18 cellular contexts compared by ENCODE assay signal in genomic region chr11:65210748-65211147, GRCh38. TPM values are rescaled to one million over a fixed set of nuclear protein-coding genes. Genes with fewer than 3 reads are reported as not detected.
A peak's percentile ranks its signal among the peaks of the same experiment; 100 is the strongest.
DNase-seq lines count a peak whose midpoint lies in the region; ATAC-seq and TF ChIP-seq lines count a peak whose summit lies in the region.
"Had no signal": no experiment of that assay in that cellular context is flagged by ENCODE, and none has a peak within 500 bp of the region (broad histone marks: within the 10 kb centered on the region; RNA-seq: fewer than 3 reads in every experiment).

No MANE protein-coding gene starts in this region.

- TF ChIP-seq POLR2A in sigmoid colon (IDR thresholded peaks at IDR 0.05), result no peak

- no peaks in the 10 kb centered on the region for H3K9me3 Mint-ChIP-seq in activated CD8-positive, alpha-beta memory T cell treated with anti-CD3 and anti-CD28 coated beads, Interleukin-2, amount 10 ng/mL, durations not matched to agents 7 days and 5 days (ENCODE audit: low read depth)
- H3K9me3 Mint-ChIP-seq: CD4-positive, alpha-beta T cell; IgD-negative memory B cell had no signal

- H3K4me3 Mint-ChIP-seq in activated CD8-positive, alpha-beta memory T cell treated with anti-CD3 and anti-CD28 coated beads, Interleukin-2, amount 10 ng/mL, durations not matched to agents 7 days and 5 days, result no peak overlapping the region
- H3K4me3 Mint-ChIP-seq: CD4-positive, alpha-beta T cell; IgD-negative memory B cell had no signal

- H3K4me3 ChIP-seq in Karpas-422 (ENCODE audit: low read length) (no peak overlapping the region), sigmoid colon (no peak overlapping the region)
- H3K4me3 ChIP-seq: A549, HAP-1 had no signal

- intact Hi-C loops in sigmoid colon (cut with DNase I), result no loop called here
- intact Hi-C loops in sciatic nerve (cut with DNase I), result no loop called here

- H3K27me3 ChIP-seq in Karpas-422 (ENCODE audit: low read length), result no peaks in the 10 kb centered on the region
- no peaks in the 10 kb centered on the region for H3K27me3 ChIP-seq in sigmoid colon

- no peak overlapping the region for H3K27ac Mint-ChIP-seq in activated CD8-positive, alpha-beta memory T cell treated with anti-CD3 and anti-CD28 coated beads, Interleukin-2, amount 10 ng/mL, durations not matched to agents 7 days and 5 days
- H3K27ac Mint-ChIP-seq: CD4-positive, alpha-beta T cell; IgD-negative memory B cell had no signal

- H3K4me1 ChIP-seq in Karpas-422 (ENCODE audit: low read length) (peaks cover 44% of the 10 kb centered on the region), sigmoid colon (no peaks in the 10 kb centered on the region)
- H3K4me1 ChIP-seq: A549, Caco-2, HAP-1 had no signal

- CTCF ChIA-PET in activated CD8-positive, alpha-beta memory T cell treated with anti-CD3 and anti-CD28 coated beads, Interleukin-2, amount 10 ng/mL, durations not matched to agents 7 days and 5 days (lab: Charles Lee), result interaction anchor here (1.1 kb wide), 1 partner anchor 44 kb away, joined by 3 read pairs; no protein-coding TSS in a partner anchor

- TF ChIP-seq CTCF in sigmoid colon (IDR thresholded peaks at IDR 0.05), result no peak

- no peak for ATAC-seq in activated CD8-positive, alpha-beta memory T cell treated with anti-CD3 and anti-CD28 coated beads, Interleukin-2, amount 10 ng/mL, durations not matched to agents 7 days and 5 days
- ATAC-seq in left lobe of liver (peak; percentile 82), GM18907 (IDR thresholded peaks at IDR 0.05; ENCODE audit: unreplicated experiment) (no peak), GM19035 (IDR thresholded peaks at IDR 0.05; ENCODE audit: unreplicated experiment) (no peak), sciatic nerve (no peak)
- ATAC-seq: A549 had no signal

- no peaks in the 10 kb centered on the region for H3K27me3 Mint-ChIP-seq in activated CD8-positive, alpha-beta memory T cell treated with anti-CD3 and anti-CD28 coated beads, Interleukin-2, amount 10 ng/mL, durations not matched to agents 7 days and 5 days
- H3K27me3 Mint-ChIP-seq: CD4-positive, alpha-beta T cell; IgD-negative memory B cell had no signal

- H3K36me3 Mint-ChIP-seq in activated CD8-positive, alpha-beta memory T cell treated with anti-CD3 and anti-CD28 coated beads, Interleukin-2, amount 10 ng/mL, durations not matched to agents 7 days and 5 days, result peaks cover 6% of the 10 kb centered on the region

- no peak overlapping the region for H3K9ac ChIP-seq in Karpas-422 (ENCODE audit: low read length)

- peaks cover 35% of the 10 kb centered on the region for H3K4me1 Mint-ChIP-seq in activated CD8-positive, alpha-beta memory T cell treated with anti-CD3 and anti-CD28 coated beads, Interleukin-2, amount 10 ng/mL, durations not matched to agents 7 days and 5 days

- H2AFZ ChIP-seq in Karpas-422 (ENCODE audit: low read length), result no peak overlapping the region

- peak; percentile 45 for DNase-seq in activated CD8-positive, alpha-beta memory T cell treated with anti-CD3 and anti-CD28 coated beads for 24 hours
- no peak for DNase-seq in activated CD8-positive, alpha-beta memory T cell treated with anti-CD3 and anti-CD28 coated beads, Interleukin-2, amount 10 ng/mL, durations not matched to agents 7 days and 5 days
- no peak for DNase-seq in Karpas-422
- DNase-seq in left lobe of liver (ENCODE audit: low spot score), result peak; percentile 68
- peak; percentile 36 for DNase-seq in sigmoid colon
- DNase-seq in sciatic nerve (ENCODE audit: low spot score), result no peak
- DNase-seq: AML-193, Caco-2 had no signal

- H3K27ac ChIP-seq in Karpas-422 (ENCODE audit: low read length) (peak overlapping the region; percentile 94; the same call in 1 of the 2 replicates), sigmoid colon (no peak overlapping the region)
- H3K27ac ChIP-seq: 22Rv1, A549, C4-2B had no signal

- H3K9me3 ChIP-seq in Karpas-422 (ENCODE audit: low read length) (no peaks in the 10 kb centered on the region), sigmoid colon (no peaks in the 10 kb centered on the region)
- H3K9me3 ChIP-seq: A549, Caco-2, HAP-1 had no signal

- no peaks in the 10 kb centered on the region for H3K36me3 ChIP-seq in Karpas-422 (ENCODE audit: insufficient read depth, low read length)
- H3K36me3 ChIP-seq in sigmoid colon, result peaks cover 31 to 66% (median 54%) of the 10 kb centered on the region in 4 donors

- H3K79me2 ChIP-seq in Karpas-422 (ENCODE audit: low read length), result no peaks in the 10 kb centered on the region

- 56 to 81% methylated on average over 4 of the region's 4 CpGs for WGBS in sigmoid colon, 2 donors

- no peaks in the 10 kb centered on the region for H3K9me2 ChIP-seq in Karpas-422 (replicated peaks; ENCODE audit: insufficient read depth, low read length)

- no peaks in the 10 kb centered on the region for H4K20me1 ChIP-seq in Karpas-422 (ENCODE audit: insufficient read depth, low read depth, low read length)

- TF ChIP-seq EP300 in sigmoid colon (IDR thresholded peaks at IDR 0.05), result no peak

- H3K4me2 ChIP-seq in Karpas-422 (ENCODE audit: low read depth, low read length, poor library complexity, severe bottlenecking), result no peak overlapping the region
- H3K4me2 ChIP-seq: A549 had no signal

RNA-seq across cellular contexts. Expression of gene CAPN1, which starts 29.0 kb away (rescaled TPM):
- 100 to 1,000 TPM; 137 to 174 TPM for total RNA-seq in activated CD8-positive, alpha-beta memory T cell treated with anti-CD3 and anti-CD28 coated beads, Interleukin-2, amount 10 ng/mL, durations not matched to agents 7 days and 5 days
- 96.5 and 115 TPM in 2 replicates for total RNA-seq in Karpas-422 (2014; rRNA removed; shearing (Covaris generic); ENCODE audit: low replicate concordance)
- 81.0 TPM for total RNA-seq in left lobe of liver
- total RNA-seq in sigmoid colon, result 100 to 1,000 TPM in 3 of 4 donors, 10 to 100 TPM in 1; 84.5 to 193 (median 133) TPM
- polyA plus RNA-seq in sigmoid colon, result 100 to 1,000 TPM; 156 to 245 (median 210) TPM
- total RNA-seq in sciatic nerve, result 125 TPM

RNA-seq across cellular contexts. Expression of gene SPDYC, which starts 40.7 kb away (rescaled TPM):
- total RNA-seq in activated CD8-positive, alpha-beta memory T cell treated with anti-CD3 and anti-CD28 coated beads, Interleukin-2, amount 10 ng/mL, durations not matched to agents 7 days and 5 days, result not detected
- total RNA-seq in Karpas-422 (2014; rRNA removed; shearing (Covaris generic); ENCODE audit: low replicate concordance), result not detected in 2 replicates
- total RNA-seq in left lobe of liver (1.2 TPM), sigmoid colon (not detected), sciatic nerve (not detected)
- not detected for polyA plus RNA-seq in sigmoid colon
- total RNA-seq: Caco-2; CD4-positive, alpha-beta T cell; H1 had no signal
- polyA plus RNA-seq: A549, BJ, IgD-negative memory B cell had no signal

RNA-seq across cellular contexts. Expression of gene POLA2, which starts 51.0 kb away (rescaled TPM):
- total RNA-seq in activated CD8-positive, alpha-beta memory T cell treated with anti-CD3 and anti-CD28 coated beads, Interleukin-2, amount 10 ng/mL, durations not matched to agents 7 days and 5 days, result 10 to 100 TPM; 79.8 to 89.5 TPM
- 13.2 and 19.0 TPM in 2 replicates for total RNA-seq in Karpas-422 (2014; rRNA removed; shearing (Covaris generic); ENCODE audit: low replicate concordance)
- total RNA-seq in left lobe of liver, result 3.3 TPM
- 1 to 10 TPM; 3.6 to 8.8 (median 4.8) TPM for total RNA-seq in sigmoid colon
- 10 to 100 TPM in 1 of 3 donors, 1 to 10 TPM in 2; 4.6 to 13.4 (median 5.4) TPM for polyA plus RNA-seq in sigmoid colon
- 5.5 TPM for total RNA-seq in sciatic nerve

Comparison
In these comparisons a context has a peak if more than half of its experiments do, and no peak if none do; other contexts are left out.
1. DNase-seq: peak in activated CD8-positive, alpha-beta memory T cell treated with anti-CD3 and anti-CD28 coated beads for 24 hours (single experiment), left lobe of liver (single experiment) and sigmoid colon (single experiment); none in activated CD8-positive, alpha-beta memory T cell treated with anti-CD3 and anti-CD28 coated beads, Interleukin-2, amount 10 ng/mL, durations not matched to agents 7 days and 5 days (single experiment), Karpas-422 (single experiment) and sciatic nerve (single experiment).